18 cellular contexts compared by ENCODE assay signal in genomic region chr17:8462564-8462963, GRCh38.
"Had no signal": no experiment of that assay in that cellular context is flagged by ENCODE, and none has a peak within 500 bp of the region (broad histone marks: within the 10 kb centered on the region; RNA-seq: fewer than 3 reads in every experiment).

No MANE protein-coding gene starts in this region.

- ATAC-seq: activated T-cell treated with anti-CD3 and anti-CD28 coated beads, Interleukin-2, amount 50 U/mL, for 72 hours; body of pancreas; esophagus mucosa; heart right ventricle; left lung; stimulated activated memory B cell treated with anti-CD40 and anti-IgM and Interleukin-4, amounts not matched to agents 10 μg/mL and 1 μg/mL and 100 μg/mL, for 72 hours had no signal

- DNase-seq: activated CD4-positive, alpha-beta T cell treated with anti-CD3 and anti-CD28 coated beads, Interleukin-2, amount 10 ng/mL, durations not matched to agents 7 days and 5 days; activated CD4-positive, CD25-positive, alpha-beta regulatory T cell; activated CD8-positive, alpha-beta memory T cell treated with anti-CD3 and anti-CD28 coated beads, Interleukin-2, amount 50 U/mL, for 4 hours; activated gamma-delta T cell; activated T-cell treated with anti-CD3 and anti-CD28 coated beads, Interleukin-2, amount 50 U/mL, for 72 hours; body of pancreas; cortex of kidney; effector CD4-positive, alpha-beta T cell; heart right ventricle; left lung; occipital lobe; retina; stimulated activated CD4-positive, alpha-beta T cell treated with anti-CD3 and anti-CD28 coated beads, Interleukin-4, amount 100 ng/mL, for 1 hour; T-helper 1 cell; T1000 had no signal

- H3K27me3 ChIP-seq: body of pancreas, heart right ventricle, left lung had no signal

- H3K4me3 ChIP-seq: body of pancreas, heart right ventricle, left lung, skin epidermis had no signal

- H3K27ac ChIP-seq: body of pancreas, heart right ventricle, left lung had no signal

- H3K9me3 ChIP-seq: body of pancreas, heart right ventricle, left lung had no signal
